Comparison of ENCODE assay signal across 7 cellular contexts in genomic region chr7:82499546-82499945, GRCh38. TPM values are rescaled to one million over a fixed set of nuclear protein-coding genes. Genes with fewer than 3 reads are reported as not detected.
"Had no signal": no experiment of that assay in that cellular context is flagged by ENCODE, and none has a peak within 500 bp of the region (broad histone marks: within the 10 kb centered on the region; RNA-seq: fewer than 3 reads in every experiment).

No MANE protein-coding gene starts in this region.

RNA-seq across cellular contexts. Expression of gene CACNA2D1, which starts 56.0 kb away (rescaled TPM):
- total RNA-seq: activated naive CD4-positive, alpha-beta T cell treated with anti-CD3 and anti-CD28 coated beads for 36 hours; activated naive CD4-positive, alpha-beta T cell treated with anti-CD3 and anti-CD28 coated beads, Interleukin-2, amount 50 U/mL, for 72 hours; activated naive CD8-positive, alpha-beta T cell treated with anti-CD3 and anti-CD28 coated beads for 36 hours; activated naive CD8-positive, alpha-beta T cell treated with anti-CD3 and anti-CD28 coated beads, Interleukin-2, amount 10 ng/mL, durations not matched to agents 7 days and 5 days; activated T-helper 1 cell treated with anti-CD3 and anti-CD28 coated beads, Interleukin-12 subunit alpha, Interleukin-12 subunit beta, Interleukin-2, Interleukin-4 antibody, amounts not matched to agents 30 ng/mL and 10 ng/mL and 1 ng/mL, durations not matched to agents 14 hours and 24 hours and 36 hours; activated T-helper 17 cell treated with anti-CD3 and anti-CD28 coated beads, Interleukin-2, amount 50 U/mL, for 72 hours; activated T-helper 2 cell treated with anti-CD3 and anti-CD28 coated beads, Interferon-gamma antibody, Interleukin-2, Interleukin-4, amounts not matched to agents 10 μg/mL and 5 μg/mL and 100 μg/mL, durations not matched to agents 14 hours and 24 hours and 36 hours had no signal
